Comparison of ENCODE assay signal across 9 cellular contexts in genomic region chr5:95809414-95809960, GRCh38. TPM values are rescaled to one million over a fixed set of nuclear protein-coding genes. Genes with fewer than 3 reads are reported as not detected.
DNase-seq lines count a peak whose midpoint lies in the region; ATAC-seq and TF ChIP-seq lines count a peak whose summit lies in the region.
"Had no signal": no experiment of that assay in that cellular context is flagged by ENCODE, and none has a peak within 500 bp of the region (broad histone marks: within the 10 kb centered on the region; RNA-seq: fewer than 3 reads in every experiment).

No MANE protein-coding gene starts in this region.

- ATAC-seq in Right ventricle myocardium superior (ENCODE audit: poor library complexity) (peak; percentile 78), gastrocnemius medialis (peak; percentile 71 to 86), GM19328 (IDR thresholded peaks at IDR 0.05; ENCODE audit: unreplicated experiment) (no peak)

- peaks cover 47 to 65% of the 10 kb centered on the region in 2 donors for H3K4me1 ChIP-seq in gastrocnemius medialis

- TF ChIP-seq CTCF in VCaP (conservative IDR thresholded peaks at IDR 0.05) (no peak), gastrocnemius medialis (IDR thresholded peaks at IDR 0.05 in 4 of 5, conservative IDR thresholded peaks at IDR 0.05 in 1 of 5) (no peak), GM10266 (IDR thresholded peaks at IDR 0.05; ENCODE audit: control insufficient read depth, insufficient read depth, low read depth, missing control alignments) (no peak)

- H3K36me3 ChIP-seq in gastrocnemius medialis, result peaks cover 0 to 17% of the 10 kb centered on the region in 2 donors

- in situ Hi-C loops in G401 (cut with HindIII; ENCODE audit: low sequenced_read_pairs) (no loop called here), gastrocnemius medialis (cut with MboI; ENCODE audit: low sequenced_read_pairs in 4 of 4) (no loop called here)

- H3K9me3 ChIP-seq in gastrocnemius medialis, result no peaks in the 10 kb centered on the region

- no peaks in the 10 kb centered on the region for H3K27me3 ChIP-seq in gastrocnemius medialis

- DNase-seq in G401 (ENCODE audit: low spot score), result peak; percentile 87
- no peak for DNase-seq in Right ventricle myocardium superior
- peak; percentile 44 to 71 for DNase-seq in gastrocnemius medialis
- no peak for DNase-seq in iPS-NIHi11 (ENCODE audit: low spot score)
- no peak for DNase-seq in A172 (ENCODE audit: low spot score)
- DNase-seq in GM10266 (ENCODE audit: extremely low spot score), result no peak

- intact Hi-C loops in Right ventricle myocardium superior (cut with DNase I), result no loop called here
- intact Hi-C loops in gastrocnemius medialis (cut with DNase I; ENCODE audit: low total_unique reads), result loop anchor here (2.0 kb wide), 1 partner anchor 25 kb away; no protein-coding TSS in a partner anchor

- H3K27ac ChIP-seq in VCaP, result peak overlapping the region; percentile 79
- peak overlapping the region; percentile 87 to 92 (median 91) for H3K27ac ChIP-seq in gastrocnemius medialis

- TF ChIP-seq POLR2A in gastrocnemius medialis (IDR thresholded peaks at IDR 0.05), result no peak

- peak overlapping the region in 1 of 4 donors; percentile 19 for H3K4me3 ChIP-seq in gastrocnemius medialis
- H3K4me3 ChIP-seq: lung had no signal

RNA-seq across cellular contexts. Expression of gene GLRX, which starts 13.0 kb away (rescaled TPM):
- not detected in 2 replicates for total RNA-seq in G401 (2014; rRNA removed; shearing (Covaris generic))
- total RNA-seq in Right ventricle myocardium superior (104 TPM), gastrocnemius medialis (1,000 to 10,000 TPM; 1,042 to 2,721 (median 1,859) TPM)
- total RNA-seq in A172 (2014; rRNA removed; shearing (Covaris generic)), result 54.3 and 63.6 TPM in 2 replicates

Comparison
In these comparisons a context has a peak if more than half of its experiments do, and no peak if none do; other contexts are left out.
1. DNase-seq: peak in G401 (single experiment) and gastrocnemius medialis (2 of 2); none in Right ventricle myocardium superior (single experiment), iPS-NIHi11 (single experiment), A172 (single experiment) and GM10266 (single experiment).
2. RNA of gene GLRX, which starts 13.0 kb away (total RNA-seq): 1,042 to 2,721 TPM in gastrocnemius medialis, 104 TPM in Right ventricle myocardium superior (single experiment) and 54.3 to 63.6 TPM in A172; not detected in G401; every median in the first group is over 10 times any median in the second.